8 cellular contexts compared by ENCODE assay signal in genomic region chr17:57995076-57995956, GRCh38. TPM values are rescaled to one million over a fixed set of nuclear protein-coding genes. Genes with fewer than 3 reads are reported as not detected.
DNase-seq lines count a peak whose midpoint lies in the region; ATAC-seq, FAIRE-seq and TF ChIP-seq lines count a peak whose summit lies in the region.

No MANE protein-coding gene starts in this region.

- TF ChIP-seq CTCF in CD14-positive monocyte (IDR thresholded peaks at IDR 0.05) (peak; percentile 89), RWPE1 (conservative IDR thresholded peaks at IDR 0.05; ENCODE audit: low read depth) (peak; percentile 72), pancreas (IDR thresholded peaks at IDR 0.05) (peak; percentile 18 to 49 (median 31))

- no peaks in the 10 kb centered on the region for H3K27me3 ChIP-seq in pancreas

- peaks cover 0 to 7% (median under 1%) of the 10 kb centered on the region in 3 donors for H3K4me1 ChIP-seq in pancreas

- intact Hi-C loops in CD14-positive monocyte (cut with micrococcal nuclease) (loop anchor here (2.0 to 5.0 kb wide), 2 partner anchors 137 to 138 kb away; no protein-coding TSS in a partner anchor), pancreas (cut with DNase I) (loop anchor here in 2 of 3 donors (5.0 kb wide), 1 partner anchor 138 kb away; no protein-coding TSS in a partner anchor)
- intact Hi-C loops in activated naive CD4-positive, alpha-beta T cell treated with anti-CD3 and anti-CD28 coated beads for 36 hours (cut with micrococcal nuclease): loop anchor here (1.0 to 5.0 kb wide), 7 partner anchors 8 to 177 kb away; partner anchors contain the start of gene MRPS23

- H3K36me3 ChIP-seq in pancreas: peaks cover 0 to 5% (median 0%) of the 10 kb centered on the region in 3 donors

- H3K4me1 Mint-ChIP-seq in CD14-positive monocyte: peaks cover 26% of the 10 kb centered on the region
- H3K4me1 Mint-ChIP-seq in activated naive CD4-positive, alpha-beta T cell treated with anti-CD3 and anti-CD28 coated beads for 36 hours (ENCODE audit: low read depth): peaks cover 70% of the 10 kb centered on the region

- ATAC-seq in GM19351 (IDR thresholded peaks at IDR 0.05; ENCODE audit: unreplicated experiment) (peak; percentile 86), pancreas (peak; percentile 74 to 96 (median 92))

- no peaks in the 10 kb centered on the region for H3K9me3 Mint-ChIP-seq in CD14-positive monocyte
- no peaks in the 10 kb centered on the region for H3K9me3 Mint-ChIP-seq in activated naive CD4-positive, alpha-beta T cell treated with anti-CD3 and anti-CD28 coated beads for 36 hours

- peak overlapping the region in 1 of 2 donors; percentile 23 for H3K4me3 Mint-ChIP-seq in CD14-positive monocyte
- peak overlapping the region; percentile 14 for H3K4me3 Mint-ChIP-seq in activated naive CD4-positive, alpha-beta T cell treated with anti-CD3 and anti-CD28 coated beads for 36 hours

- H3K27ac ChIP-seq in RWPE1 (peak overlapping the region; percentile 64), pancreas (no peak overlapping the region)

- WGBS in pancreas, 2 donors: 29 to 34% methylated on average over 4 of the region's 4 CpGs

- H3K27ac Mint-ChIP-seq in CD14-positive monocyte: peak overlapping the region in 1 of 7 donors; percentile 23
- peak overlapping the region; percentile 68 for H3K27ac Mint-ChIP-seq in activated naive CD4-positive, alpha-beta T cell treated with anti-CD3 and anti-CD28 coated beads for 36 hours

- no peak overlapping the region for H3K4me3 ChIP-seq in pancreas

- H3K36me3 Mint-ChIP-seq in CD14-positive monocyte: peaks cover 13 to 20% of the 10 kb centered on the region in 2 donors
- peaks cover 20% of the 10 kb centered on the region for H3K36me3 Mint-ChIP-seq in activated naive CD4-positive, alpha-beta T cell treated with anti-CD3 and anti-CD28 coated beads for 36 hours (ENCODE audit: low read depth)

- FAIRE-seq in pancreas (lab: Jason Lieb, UNC): no peak

- no peaks in the 10 kb centered on the region for H3K9me3 ChIP-seq in pancreas

- no peaks in the 10 kb centered on the region for H3K27me3 Mint-ChIP-seq in CD14-positive monocyte (ENCODE audit: low read depth in 3 of 3)
- no peaks in the 10 kb centered on the region for H3K27me3 Mint-ChIP-seq in activated naive CD4-positive, alpha-beta T cell treated with anti-CD3 and anti-CD28 coated beads for 36 hours (ENCODE audit: low read depth)

- POLR2A ChIA-PET in RWPE1 (lab: Yijun Ruan, JAX; ENCODE audit: low non-redundant PET): no interaction called here

- CTCF ChIA-PET in RWPE1 (lab: Yijun Ruan, JAX): interaction anchor here (0.6 to 1.1 kb wide), 6 partner anchors 42 to 144 kb away, joined by 3 to 9 read pairs (median 3); no protein-coding TSS in a partner anchor
- CTCF ChIA-PET in activated naive CD4-positive, alpha-beta T cell treated with anti-CD3 and anti-CD28 coated beads for 36 hours (lab: Charles Lee): interaction anchor here (1.2 to 4.7 kb wide), 5 partner anchors 9 to 136 kb away, joined by 4 to 43 read pairs (median 8); no protein-coding TSS in a partner anchor

- peak; percentile 56 for DNase-seq in CD14-positive monocyte (ENCODE audit: low spot score)
- peak; percentile 67 for DNase-seq in LoVo (ENCODE audit: low spot score)
- peak; percentile 69 for DNase-seq in RWPE1 (ENCODE audit: low spot score)
- peak; percentile 80 for DNase-seq in activated naive CD4-positive, alpha-beta T cell treated with anti-CD3 and anti-CD28 coated beads for 36 hours
- peak; percentile 74 for DNase-seq in germinal center (ENCODE audit: low spot score)
- peak in 5 of 6 donors; percentile 45 to 74 (median 55) for DNase-seq in pancreas
- DNase-seq in OCI-M2 (lab: John Stamatoyannopoulos, UW; ENCODE audit: unreplicated experiment): no peak

RNA-seq across cellular contexts. Expression of gene VEZF1, which starts 7.3 kb away (rescaled TPM):
- 10 to 100 TPM; 28.3 to 40.1 TPM for polyA plus RNA-seq in CD14-positive monocyte
- 10 to 100 TPM; 21.7 to 22.0 TPM for total RNA-seq in activated naive CD4-positive, alpha-beta T cell treated with anti-CD3 and anti-CD28 coated beads for 36 hours
- total RNA-seq in pancreas: 10 to 100 TPM; 20.1 to 41.6 (median 25.8) TPM
- polyA plus RNA-seq in pancreas: 10 to 100 TPM; 11.7 to 21.0 TPM

RNA-seq across cellular contexts. Expression of gene SRSF1, which starts 11.7 kb away (rescaled TPM):
- polyA plus RNA-seq in CD14-positive monocyte (10 to 100 TPM; 51.2 to 61.6 TPM), pancreas (10 to 100 TPM; 39.8 to 58.8 TPM)
- 100 to 1,000 TPM; 248 to 257 TPM for total RNA-seq in activated naive CD4-positive, alpha-beta T cell treated with anti-CD3 and anti-CD28 coated beads for 36 hours
- total RNA-seq in pancreas: 10 to 100 TPM; 37.5 to 95.2 (median 77.0) TPM

RNA-seq across cellular contexts. Expression of gene CUEDC1, which starts 40.1 kb away (rescaled TPM):
- polyA plus RNA-seq in CD14-positive monocyte (1 to 10 TPM; 4.2 to 4.3 TPM), pancreas (10 to 100 TPM; 26.4 to 30.4 TPM)
- under 1 TPM; 0.47 to 0.69 TPM for total RNA-seq in activated naive CD4-positive, alpha-beta T cell treated with anti-CD3 and anti-CD28 coated beads for 36 hours
- total RNA-seq in pancreas: 10 to 100 TPM; 16.5 to 22.5 (median 21.2) TPM

Comparison
In these comparisons a context has a peak if more than half of its experiments do, and no peak if none do; other contexts are left out.
1. CTCF ChIP-seq: peak in every context shown above with its lines; median percentile 89 in CD14-positive monocyte; 72 in RWPE1; 31 in pancreas.
2. RNA of gene CUEDC1, which starts 40.1 kb away (total RNA-seq): 16.5 to 22.5 TPM in pancreas; 0.47 to 0.69 TPM in activated naive CD4-positive, alpha-beta T cell treated with anti-CD3 and anti-CD28 coated beads for 36 hours; every median in the first group is over 10 times any median in the second.